ENCODE assay signal across 12 cellular contexts in the genomic region with DNA sequence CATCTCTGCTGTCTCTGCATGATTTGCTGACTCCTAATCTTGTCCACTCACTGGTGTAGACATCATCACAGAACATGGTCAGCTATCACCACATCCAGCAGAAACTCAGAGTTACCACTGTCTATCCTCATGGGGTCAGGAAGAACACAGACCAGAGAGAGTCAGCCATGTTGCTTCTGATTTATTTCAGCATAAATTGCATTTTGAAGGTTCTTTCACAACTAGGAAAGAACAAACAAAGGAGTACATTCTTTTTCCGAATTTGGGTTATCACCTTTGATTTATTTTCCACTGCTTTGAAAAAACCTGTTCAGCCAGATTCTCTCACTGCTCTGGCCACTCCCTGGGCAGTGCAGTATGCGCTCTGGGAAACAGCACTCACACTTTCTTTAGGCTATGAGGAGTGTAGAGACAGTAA.
DNase-seq lines count a peak whose midpoint lies in the region; ATAC-seq, FAIRE-seq and TF ChIP-seq lines count a peak whose summit lies in the region.
"Had no signal": no experiment of that assay in that cellular context is flagged by ENCODE, and none has a peak within 500 bp of the region (broad histone marks: within the 10 kb centered on the region; RNA-seq: fewer than 3 reads in every experiment).

No MANE protein-coding gene starts in this region.

- no peak for TF ChIP-seq POLR2A in K562 (conservative IDR thresholded peaks at IDR 0.05)
- no peak for TF ChIP-seq POLR2A in upper lobe of left lung (IDR thresholded peaks at IDR 0.05)

- TF ChIP-seq EP300 in K562 (IDR thresholded peaks at IDR 0.05; ENCODE audit: low read length) (no peak), upper lobe of left lung (IDR thresholded peaks at IDR 0.05) (no peak)

- H3K14ac ChIP-seq in mesenchymal stem cell (ENCODE audit: low read length in 2 of 2) = no peak overlapping the region

- no peak overlapping the region for H2AFZ ChIP-seq in K562 (ENCODE audit: low read depth, low read length)
- H2AFZ ChIP-seq in mesenchymal stem cell (ENCODE audit: low read depth, low read length) = no peak overlapping the region

- H2AK5ac ChIP-seq in mesenchymal stem cell (ENCODE audit: low read length, severe bottlenecking) = peak overlapping the region; percentile 64

- no peak overlapping the region for H3K27ac Mint-ChIP-seq in osteocyte (ENCODE audit: unreplicated experiment)

- H3K9me3 Mint-ChIP-seq in osteocyte (ENCODE audit: unreplicated experiment) = no peaks in the 10 kb centered on the region
- H3K9me3 Mint-ChIP-seq: naive B cell had no signal

- DNase-seq in SIG-M5 treated with dmso at 0.1 percent for 504 hours (lab: John Stamatoyannopoulos, UW; ENCODE audit: unreplicated experiment) (peak; percentile 14), SIG-M5 (lab: John Stamatoyannopoulos, UW) (no peak), K562 (ENCODE audit: extremely low read depth in 1 of 4, low spot score in 3 of 4) (no peak), mesenchymal stem cell (no peak), upper lobe of left lung (peak in 1 of 2 donors; percentile 53), osteocyte (ENCODE audit: extremely low spot score, unreplicated experiment) (no peak)
- DNase-seq: aorta, dorsolateral prefrontal cortex, naive B cell, NCI-H2171 treated with DMSO at 0.1 percent for 48 hours had no signal

- H2BK5ac ChIP-seq in mesenchymal stem cell (ENCODE audit: low read depth, low read length, poor library complexity, severe bottlenecking) = peak overlapping the region; percentile 24

- ATAC-seq in K562 (peak; percentile 60), upper lobe of left lung (ENCODE audit: low FRiP score in 2 of 2) (peak; percentile 59 to 86), GM21423 (IDR thresholded peaks at IDR 0.05; ENCODE audit: unreplicated experiment) (no peak), HG02852 (IDR thresholded peaks at IDR 0.05; ENCODE audit: unreplicated experiment) (no peak)

- no peaks in the 10 kb centered on the region for H3K27me3 ChIP-seq in K562 (ENCODE audit: control insufficient read depth in 2 of 2, insufficient read depth in 2 of 2, low read length in 2 of 2)
- H3K27me3 ChIP-seq in mesenchymal stem cell (ENCODE audit: control insufficient read depth in 1 of 2, insufficient read depth in 1 of 2, low read length in 2 of 2) = no peaks in the 10 kb centered on the region
- no peaks in the 10 kb centered on the region for H3K27me3 ChIP-seq in upper lobe of left lung
- H3K27me3 ChIP-seq: dorsolateral prefrontal cortex had no signal

- H3K9me1 ChIP-seq in K562 (ENCODE audit: control insufficient read depth, insufficient read depth, low read length) = no peaks in the 10 kb centered on the region

- in situ Hi-C loops in K562 (cut with MboI) = no loop called here

- peaks cover 49% of the 10 kb centered on the region for H3K4me1 Mint-ChIP-seq in osteocyte (ENCODE audit: unreplicated experiment)

- peaks cover 3 to 4% of the 10 kb centered on the region in 2 experiments; a peak in 4 of 5 replicates for H3K4me1 ChIP-seq in K562 (replicated peaks in 1 of 2; ENCODE audit: control insufficient read depth in 2 of 2, insufficient read depth in 2 of 2, low read length in 2 of 2)
- peaks cover 16% of the 10 kb centered on the region for H3K4me1 ChIP-seq in mesenchymal stem cell (ENCODE audit: control insufficient read depth, insufficient read depth, low read depth, low read length)
- peaks cover 12 to 37% (median 27%) of the 10 kb centered on the region in 4 donors for H3K4me1 ChIP-seq in upper lobe of left lung

- TF ChIP-seq CTCF in K562 (IDR thresholded peaks at IDR 0.05 in 2 of 3, conservative IDR thresholded peaks at IDR 0.05 in 1 of 3; ENCODE audit: insufficient read depth in 2 of 3, low read depth in 1 of 3, low read length in 3 of 3) = no peak
- no peak for TF ChIP-seq CTCF in upper lobe of left lung (IDR thresholded peaks at IDR 0.05)
- TF ChIP-seq CTCF in osteocyte (IDR thresholded peaks at IDR 0.05) = no peak

- no peak overlapping the region for H4K91ac ChIP-seq in mesenchymal stem cell (ENCODE audit: low read length)

- H2BK120ac ChIP-seq in mesenchymal stem cell (ENCODE audit: low read depth, low read length) = no peak overlapping the region

- H3K4ac ChIP-seq in mesenchymal stem cell (ENCODE audit: low read depth in 1 of 2, low read length in 2 of 2) = no peak overlapping the region

- no peak overlapping the region for H2BK15ac ChIP-seq in mesenchymal stem cell (ENCODE audit: low read depth, poor library complexity, severe bottlenecking)

- peak overlapping the region in 1 of 2 experiments; percentile 69 for H2BK12ac ChIP-seq in mesenchymal stem cell (ENCODE audit: low read length in 2 of 2)

- no peak for FAIRE-seq in K562 (lab: Jason Lieb, UNC)

- no peak overlapping the region for H3K9ac ChIP-seq in K562 (ENCODE audit: insufficient read depth in 1 of 2, low read depth in 2 of 2, low read length in 2 of 2)
- no peak overlapping the region for H3K9ac ChIP-seq in mesenchymal stem cell (ENCODE audit: low read length)

- no peak for TF ChIP-seq RAD21 in K562 (CRISPR knock-in tag; conservative IDR thresholded peaks at IDR 0.05 in 1 of 2, IDR thresholded peaks at IDR 0.05 in 1 of 2)

- POLR2A ChIA-PET in K562 (lab: Yijun Ruan, JAX) = interaction anchor here (0.7 to 1.2 kb wide), 2 partner anchors 9 to 14 kb away, joined by 3 read pairs; no protein-coding TSS in a partner anchor

- H3K79me2 ChIP-seq in K562 (ENCODE audit: control insufficient read depth, insufficient read depth, low read length) = no peaks in the 10 kb centered on the region

- H3K36me3 ChIP-seq in K562 (ENCODE audit: control insufficient read depth, insufficient read depth, low read length) = peaks cover 4% of the 10 kb centered on the region; the same call in 1 of the 3 replicates
- peaks cover 15 to 19% of the 10 kb centered on the region in 2 experiments for H3K36me3 ChIP-seq in mesenchymal stem cell (ENCODE audit: control insufficient read depth in 1 of 2, insufficient read depth in 2 of 2, low read depth in 1 of 2, low read length in 2 of 2)
- peaks cover 0 to 14% (median 7%) of the 10 kb centered on the region in 4 donors for H3K36me3 ChIP-seq in upper lobe of left lung

- H4K20me1 ChIP-seq in K562 (replicated peaks; ENCODE audit: control insufficient read depth, insufficient read depth, low read length) = no peaks in the 10 kb centered on the region

- no peak overlapping the region for H4K8ac ChIP-seq in mesenchymal stem cell (ENCODE audit: low read length)

- H3K4me3 ChIP-seq in K562 (no peak overlapping the region), mesenchymal stem cell (ENCODE audit: insufficient read depth in 1 of 2, low read depth in 1 of 2, low read length in 2 of 2) (no peak overlapping the region), upper lobe of left lung (no peak overlapping the region)
- H3K4me3 ChIP-seq: dorsolateral prefrontal cortex had no signal

- H3K23ac ChIP-seq in mesenchymal stem cell (ENCODE audit: low read length in 2 of 2) = peak overlapping the region in 1 of 2 experiments; percentile 14

- intact Hi-C loops in K562 (cut with micrococcal nuclease) = no loop called here

- WGBS in K562 (ENCODE audit: insufficient coverage, low coverage, missing lambda C conversion rate) = 44% methylated on average over 2 of the region's 2 CpGs
- WGBS in mesenchymal stem cell = 95% methylated on average over 2 of the region's 2 CpGs
- WGBS in upper lobe of left lung, 2 donors = 40 to 53% methylated on average over 2 of the region's 2 CpGs

- no peak overlapping the region for H3K4me2 ChIP-seq in K562 (ENCODE audit: insufficient read depth, low read length)
- no peak overlapping the region for H3K4me2 ChIP-seq in mesenchymal stem cell (ENCODE audit: low read length, poor library complexity, severe bottlenecking)

- no TSS peak for BruUV-seq in K562 (replicated peaks; lab: Mats Ljungman, UMichigan)

- no peak overlapping the region for H3K4me3 Mint-ChIP-seq in osteocyte (ENCODE audit: unreplicated experiment)
- H3K4me3 Mint-ChIP-seq: naive B cell had no signal

- H3K79me1 ChIP-seq in mesenchymal stem cell (replicated peaks; ENCODE audit: low read length, poor library complexity, severe bottlenecking) = peaks cover 26% of the 10 kb centered on the region

- H3K9me3 ChIP-seq in K562 (replicated peaks; ENCODE audit: control insufficient read depth, insufficient read depth, low read depth, low read length) (no peaks in the 10 kb centered on the region), mesenchymal stem cell (ENCODE audit: control insufficient read depth, low read length) (no peaks in the 10 kb centered on the region), upper lobe of left lung (no peaks in the 10 kb centered on the region)

- H3K27ac ChIP-seq in K562 (ENCODE audit: extremely low read depth, low read depth, low read length) = no peak overlapping the region
- no peak overlapping the region for H3K27ac ChIP-seq in mesenchymal stem cell (ENCODE audit: low read length, poor library complexity, severe bottlenecking)
- H3K27ac ChIP-seq in upper lobe of left lung = peak overlapping the region; percentile 27 to 80 (median 56)
- H3K27ac ChIP-seq: dorsolateral prefrontal cortex had no signal

- CTCF ChIA-PET in K562 (lab: Yijun Ruan, JAX; ENCODE audit: low intra/inter-chr PET ratio) = no interaction called here

- H3K18ac ChIP-seq in mesenchymal stem cell (ENCODE audit: low read depth in 1 of 2, low read length in 2 of 2) = no peak overlapping the region

- H3K36me3 Mint-ChIP-seq in osteocyte (ENCODE audit: unreplicated experiment) = peaks cover 15% of the 10 kb centered on the region

- H3K27me3 Mint-ChIP-seq in osteocyte (ENCODE audit: unreplicated experiment) = no peaks in the 10 kb centered on the region
- H3K27me3 Mint-ChIP-seq: naive B cell had no signal

TF ChIP-seq in K562, 482 proteins besides CTCF, POLR2A, EP300 and RAD21:
- TF ChIP-seq SRSF3 (IDR thresholded peaks at IDR 0.05; ENCODE audit: insufficient read depth, low read length) (no peak), MECOM (CRISPR knock-in tag; IDR thresholded peaks at IDR 0.05) (no peak), CBFA2T3 (IDR thresholded peaks at IDR 0.05) (0 out of 2 replicates have a peak, but pooled peaks have one; percentile 5), ZNF586 (CRISPR knock-in tag; conservative IDR thresholded peaks at IDR 0.05) (no peak), ZNF316 (IDR thresholded peaks at IDR 0.05) (peak; percentile 29; the same call in 1 of the 2 replicates), MEIS2 (IDR thresholded peaks at IDR 0.05; ENCODE audit: partially characterized antibody) (peak; percentile 15)

Comparison
In these comparisons a context has a peak if more than half of its experiments do, and no peak if none do; other contexts are left out.
1. ATAC-seq: peak in K562 (single experiment) and upper lobe of left lung (2 of 2); none in GM21423 (single experiment) and HG02852 (single experiment).
2. H3K27ac ChIP-seq: peak in upper lobe of left lung (4 of 4); none in K562 (single experiment) and mesenchymal stem cell (single experiment).